Comparison of ENCODE assay signal across 8 cellular contexts in genomic region chr4:141636771-141637460, GRCh38. TPM values are rescaled to one million over a fixed set of nuclear protein-coding genes. Genes with fewer than 3 reads are reported as not detected.
DNase-seq lines count a peak whose midpoint lies in the region; ATAC-seq and TF ChIP-seq lines count a peak whose summit lies in the region.

No MANE protein-coding gene starts in this region.

- TF ChIP-seq POLR2A in adrenal gland (IDR thresholded peaks at IDR 0.05): peak in 1 of 2 donors; percentile 37
- no peak for TF ChIP-seq POLR2A in gastrocnemius medialis (IDR thresholded peaks at IDR 0.05)

- DNase-seq in AG09309 (ENCODE audit: low read depth) (no peak), NCI-H460 (ENCODE audit: extremely low read depth, low read depth) (peak; percentile 23), adrenal gland (peak in 6 of 7 donors; percentile 41 to 53 (median 46)), gastrocnemius medialis (peak; percentile 6 to 30), NCI-H1436 (lab: John Stamatoyannopoulos, UW) (no peak)

- intact Hi-C loops in adrenal gland (cut with DNase I): no loop called here
- intact Hi-C loops in gastrocnemius medialis (cut with DNase I; ENCODE audit: low total_unique reads): loop anchor here (5.0 kb wide), 2 partner anchors 310 to 415 kb away; partner anchors contain the start of gene ZNF330

- H3K36me3 ChIP-seq in adrenal gland (replicated peaks in 1 of 2): no peaks in the 10 kb centered on the region
- H3K36me3 ChIP-seq in gastrocnemius medialis: no peaks in the 10 kb centered on the region

- in situ Hi-C loops in gastrocnemius medialis (cut with MboI; ENCODE audit: low sequenced_read_pairs in 4 of 4): no loop called here

- H3K4me1 ChIP-seq in adrenal gland (replicated peaks in 1 of 2) (peaks cover 0 to 11% of the 10 kb centered on the region in 2 donors), gastrocnemius medialis (peaks cover 19 to 26% of the 10 kb centered on the region in 2 donors)

- H3K9me3 ChIP-seq in adrenal gland (replicated peaks in 1 of 3): no peaks in the 10 kb centered on the region
- no peaks in the 10 kb centered on the region for H3K9me3 ChIP-seq in gastrocnemius medialis

- TF ChIP-seq CTCF in AG09309 (IDR thresholded peaks at IDR 0.05; ENCODE audit: control insufficient read depth, insufficient read depth, low read depth, low read length, missing control alignments) (no peak), adrenal gland (IDR thresholded peaks at IDR 0.05) (no peak), gastrocnemius medialis (IDR thresholded peaks at IDR 0.05 in 4 of 5, conservative IDR thresholded peaks at IDR 0.05 in 1 of 5) (no peak)

- peak; percentile 62 for ATAC-seq in GM18511 (IDR thresholded peaks at IDR 0.05; ENCODE audit: unreplicated experiment)
- peak; percentile 51 for ATAC-seq in HG02840 (IDR thresholded peaks at IDR 0.05; ENCODE audit: low FRiP score, unreplicated experiment)
- peak; percentile 78 to 79 for ATAC-seq in gastrocnemius medialis

- peak overlapping the region in 4 of 5 donors; percentile 50 to 85 (median 80) for H3K27ac ChIP-seq in adrenal gland
- peak overlapping the region; percentile 81 to 89 (median 86) for H3K27ac ChIP-seq in gastrocnemius medialis

- H3K4me3 ChIP-seq in AG09309 (ENCODE audit: control insufficient read depth, low read depth, low read length) (peak overlapping the region; percentile 99), adrenal gland (peak overlapping the region; percentile 49 to 95 (median 78)), iPS-11a (ENCODE audit: low read depth, low read length) (peak overlapping the region; percentile 64), gastrocnemius medialis (peak overlapping the region; percentile 68 to 97 (median 84))

- WGBS in adrenal gland, 4 donors: 2 to 8% (median 3%) methylated on average over 18 to 41 of the region's 41 CpGs

- H3K27me3 ChIP-seq in adrenal gland: no peaks in the 10 kb centered on the region
- no peaks in the 10 kb centered on the region for H3K27me3 ChIP-seq in gastrocnemius medialis

RNA-seq across cellular contexts. Expression of gene IL15, which starts 0.5 kb away (rescaled TPM):
- total RNA-seq in NCI-H460 (2014; rRNA removed; shearing (Covaris generic)): 4.6 and 5.9 TPM in 2 replicates
- polyA plus RNA-seq in NCI-H460 (2014; cell fraction: nucleus; rRNA removed): 6.2 and 9.8 TPM in 2 replicates
- total RNA-seq in adrenal gland: 1 to 10 TPM; 1.3 to 6.5 (median 3.1) TPM
- polyA plus RNA-seq in adrenal gland: 1 to 10 TPM; 2.9 to 8.9 (median 8.2) TPM
- total RNA-seq in gastrocnemius medialis: 1 to 10 TPM; 2.1 to 6.1 (median 2.7) TPM

Comparison
In these comparisons a context has a peak if more than half of its experiments do, and no peak if none do; other contexts are left out.
1. DNase-seq: peak in NCI-H460 (single experiment), adrenal gland (6 of 7) and gastrocnemius medialis (2 of 2); none in AG09309 (single experiment) and NCI-H1436 (single experiment).
2. Peak in every context shown above with its lines, with median percentiles within 50 percentile points of each other: H3K4me3 ChIP-seq and ATAC-seq.